Comparison of ENCODE assay signal across 27 cellular contexts in genomic region chr4:21991050-21991449, GRCh38. TPM values are rescaled to one million over a fixed set of nuclear protein-coding genes. Genes with fewer than 3 reads are reported as not detected.
A peak's percentile ranks its signal among the peaks of the same experiment; 100 is the strongest.
DNase-seq lines count a peak whose midpoint lies in the region; FAIRE-seq and TF ChIP-seq lines count a peak whose summit lies in the region.
"Had no signal": no experiment of that assay in that cellular context is flagged by ENCODE, and none has a peak within 500 bp of the region (broad histone marks: within the 10 kb centered on the region; RNA-seq: fewer than 3 reads in every experiment).

No MANE protein-coding gene starts in this region.

- no peaks in the 10 kb centered on the region for H3K79me2 ChIP-seq in fibroblast of lung (ENCODE audit: control insufficient read depth, insufficient read depth, low read length)

- H3K23ac ChIP-seq in mesenchymal stem cell (ENCODE audit: low read length in 2 of 2) = no peak overlapping the region

- 22% methylated on average over 1 of the region's 2 CpGs for WGBS in mesenchymal stem cell

- H3K27ac ChIP-seq in fibroblast of lung (ENCODE audit: insufficient read depth, low read length) (no peak overlapping the region), mesenchymal stem cell (ENCODE audit: low read length, poor library complexity, severe bottlenecking) (no peak overlapping the region)
- H3K27ac ChIP-seq: BLaER1, VCaP had no signal

- H4K91ac ChIP-seq in mesenchymal stem cell (ENCODE audit: low read length) = no peak overlapping the region

- H4K20me1 ChIP-seq in fibroblast of lung (ENCODE audit: control insufficient read depth, extremely low read depth, insufficient read depth, low read length) = no peaks in the 10 kb centered on the region
- H4K20me1 ChIP-seq: BLaER1 had no signal

- no peak overlapping the region for H3K4me3 ChIP-seq in MG63
- no peak overlapping the region for H3K4me3 ChIP-seq in fibroblast of lung (replicated peaks in 1 of 4; ENCODE audit: control extremely low read depth in 1 of 4, insufficient read depth in 1 of 4, low read depth in 3 of 4, low read length in 4 of 4)
- no peak overlapping the region for H3K4me3 ChIP-seq in mesenchymal stem cell (ENCODE audit: insufficient read depth in 1 of 2, low read depth in 1 of 2, low read length in 2 of 2)
- H3K4me3 ChIP-seq: BLaER1, GM12878 had no signal

- no peak overlapping the region for H2AK5ac ChIP-seq in mesenchymal stem cell (ENCODE audit: low read length, severe bottlenecking)

- no peak for TF ChIP-seq POLR2A in H54 (IDR thresholded peaks at IDR 0.05; ENCODE audit: low read depth, low read length)

- H3K36me3 ChIP-seq in MG63 (no peaks in the 10 kb centered on the region), fibroblast of lung (ENCODE audit: control insufficient read depth, insufficient read depth, low read length) (no peaks in the 10 kb centered on the region), mesenchymal stem cell (ENCODE audit: control insufficient read depth in 1 of 2, insufficient read depth in 2 of 2, low read depth in 1 of 2, low read length in 2 of 2) (no peaks in the 10 kb centered on the region)
- H3K36me3 ChIP-seq: BLaER1 had no signal

- no peak overlapping the region for H2BK120ac ChIP-seq in mesenchymal stem cell (ENCODE audit: low read depth, low read length)

- no peak overlapping the region for H4K8ac ChIP-seq in mesenchymal stem cell (ENCODE audit: low read length)

- no peak overlapping the region for H3K18ac ChIP-seq in mesenchymal stem cell (ENCODE audit: low read depth in 1 of 2, low read length in 2 of 2)

- FAIRE-seq in H54 (lab: Jason Lieb, UNC) = no peak
- FAIRE-seq: GM12878, urothelium cell line had no signal

- TF ChIP-seq CTCF in fibroblast of lung (conservative IDR thresholded peaks at IDR 0.05 in 1 of 2, IDR thresholded peaks at IDR 0.05 in 1 of 2; ENCODE audit: low read depth in 1 of 2, low read length in 2 of 2) = no peak

- no peak overlapping the region for H2BK12ac ChIP-seq in mesenchymal stem cell (ENCODE audit: low read length in 2 of 2)

- H3K14ac ChIP-seq in mesenchymal stem cell (ENCODE audit: low read length in 2 of 2) = no peak overlapping the region

- no peak overlapping the region for H2BK15ac ChIP-seq in mesenchymal stem cell (ENCODE audit: low read depth, poor library complexity, severe bottlenecking)

- no peaks in the 10 kb centered on the region for H3K79me1 ChIP-seq in mesenchymal stem cell (replicated peaks; ENCODE audit: low read length, poor library complexity, severe bottlenecking)

- no peak overlapping the region for H2BK5ac ChIP-seq in mesenchymal stem cell (ENCODE audit: low read depth, low read length, poor library complexity, severe bottlenecking)

- peak; percentile 79 for DNase-seq in EH (ENCODE audit: low read depth)
- DNase-seq in MG63 = peak; percentile 49
- peak; percentile 38 to 61 for DNase-seq in fibroblast of lung (ENCODE audit: low read depth in 2 of 2)
- peak; percentile 24 for DNase-seq in mucosa of gallbladder (ENCODE audit: low spot score)
- no peak for DNase-seq in mesenchymal stem cell
- DNase-seq in activated T-cell treated with anti-CD3 and anti-CD28 coated beads, Interleukin-2, amount 50 U/mL, for 1 hour = no peak
- DNase-seq in H54 (ENCODE audit: insufficient read length, low spot score) = no peak
- DNase-seq in DMS53 (lab: John Stamatoyannopoulos, UW) = no peak
- DNase-seq: activated CD4-positive, alpha-beta T cell treated with anti-CD3 and anti-CD28 coated beads for 48 hours; aorta; cerebellar nuclear complex; DMS79; effector CD8-positive, alpha-beta T cell; erythroblast; H9; naive thymus-derived CD8-positive, alpha-beta T cell; NCI-H2081; NCI-H345; OCI-M1 had no signal

- H2AFZ ChIP-seq in fibroblast of lung (ENCODE audit: low read length) (no peak overlapping the region), mesenchymal stem cell (ENCODE audit: low read depth, low read length) (no peak overlapping the region)

- no peak overlapping the region for H3K4ac ChIP-seq in mesenchymal stem cell (ENCODE audit: low read depth in 1 of 2, low read length in 2 of 2)

- H3K9ac ChIP-seq in fibroblast of lung (ENCODE audit: insufficient read depth, low read length) (no peak overlapping the region), mesenchymal stem cell (ENCODE audit: low read length) (no peak overlapping the region)
- H3K9ac ChIP-seq: BLaER1 had no signal

- H3K4me1 ChIP-seq in fibroblast of lung (ENCODE audit: control insufficient read depth, extremely low read depth, insufficient read depth, low read length) (no peaks in the 10 kb centered on the region), mesenchymal stem cell (ENCODE audit: control insufficient read depth, insufficient read depth, low read depth, low read length) (no peaks in the 10 kb centered on the region)
- H3K4me1 ChIP-seq: BLaER1 had no signal

- no peaks in the 10 kb centered on the region for H3K9me3 ChIP-seq in MG63
- no peaks in the 10 kb centered on the region for H3K9me3 ChIP-seq in fibroblast of lung (ENCODE audit: control insufficient read depth, insufficient read depth, low read depth, low read length)
- no peaks in the 10 kb centered on the region for H3K9me3 ChIP-seq in mesenchymal stem cell (ENCODE audit: control insufficient read depth, low read length)
- H3K9me3 ChIP-seq: BLaER1 had no signal

- H3K4me2 ChIP-seq in fibroblast of lung (ENCODE audit: extremely low read depth, insufficient read depth, low read length) (no peak overlapping the region), mesenchymal stem cell (ENCODE audit: low read length, poor library complexity, severe bottlenecking) (no peak overlapping the region)
- H3K4me2 ChIP-seq: BLaER1 had no signal

- H3K27me3 ChIP-seq in MG63 (no peaks in the 10 kb centered on the region), fibroblast of lung (ENCODE audit: control insufficient read depth, insufficient read depth, low read length) (no peaks in the 10 kb centered on the region), mesenchymal stem cell (ENCODE audit: control insufficient read depth in 1 of 2, insufficient read depth in 1 of 2, low read length in 2 of 2) (no peaks in the 10 kb centered on the region)
- H3K27me3 ChIP-seq: BLaER1 had no signal

RNA-seq across cellular contexts. Expression of gene KCNIP4, which starts 42.5 kb away (rescaled TPM):
- total RNA-seq in MG63 (2014; rRNA removed; shearing (Covaris generic); ENCODE audit: low replicate concordance) = not detected in 2 replicates
- not detected in 2 replicates for total RNA-seq in fibroblast of lung
- not detected in 2 replicates for polyA plus RNA-seq in fibroblast of lung
- 0.44 and 0.47 TPM in 2 replicates for polyA plus RNA-seq in fibroblast of lung (2012)
- not detected in 2 replicates for polyA minus RNA-seq in fibroblast of lung (ENCODE audit: low replicate concordance)
- 3.3 TPM for total RNA-seq in mucosa of gallbladder
- 0.86 TPM for polyA plus RNA-seq in mesenchymal stem cell (2013, experiment 1 of 2)
- 0.59 TPM for polyA plus RNA-seq in mesenchymal stem cell (2013, experiment 2 of 2)
- total RNA-seq: A673; activated naive CD4-positive, alpha-beta T cell treated with anti-CD3 and anti-CD28 coated beads, Interleukin-2, amount 50 U/mL, for 72 hours; aorta; glomerular endothelial cell; GM12878; H9; naive thymus-derived CD8-positive, alpha-beta T cell; T-helper 2 cell treated with Interferon-gamma antibody and Interleukin-4, amounts not matched to agents 100 ng/mL and 5 ng/mL, for 36 hours had no signal
- polyA plus RNA-seq: aorta had no signal

Comparison
In these comparisons a context has a peak if more than half of its experiments do, and no peak if none do; other contexts are left out.
1. DNase-seq: peak in EH (single experiment), MG63 (single experiment), fibroblast of lung (2 of 2) and mucosa of gallbladder (single experiment); none in mesenchymal stem cell (single experiment), activated T-cell treated with anti-CD3 and anti-CD28 coated beads, Interleukin-2, amount 50 U/mL, for 1 hour (single experiment), H54 (single experiment) and DMS53 (single experiment).